Comparison of ENCODE assay signal across 25 cellular contexts in genomic region chr6:169854813-169855212, GRCh38.
"Had no signal": no experiment of that assay in that cellular context is flagged by ENCODE, and none has a peak within 500 bp of the region (broad histone marks: within the 10 kb centered on the region; RNA-seq: fewer than 3 reads in every experiment).

No MANE protein-coding gene starts in this region.

- H3K9me3 ChIP-seq: colonic mucosa, ovary, right lobe of liver, transverse colon, upper lobe of right lung, uterus had no signal

- DNase-seq: dermis blood vessel endothelial cell; effector memory CD4-positive, alpha-beta T cell; foreskin keratinocyte; kidney; mesenchymal stem cell; mucosa of descending colon; naive B cell; ovary; psoas muscle; right lobe of liver; small intestine; stimulated activated CD4-positive, alpha-beta T cell treated with anti-CD3 and anti-CD28 coated beads, Interleukin-15, amount 100 ng/mL, for 24 hours; stimulated activated CD4-positive, alpha-beta T cell treated with anti-CD3 and anti-CD28 coated beads, Interleukin-2, amount 100 ng/mL, for 48 hours; stimulated activated naive CD4-positive, alpha-beta T cell treated with Interleukin-2 at 50 U/mL for 16 hours; transverse colon; uterus had no signal

- ATAC-seq: foreskin keratinocyte; gastroesophageal sphincter; heart left ventricle; left lobe of liver; mucosa of descending colon; natural killer cell treated with Interleukin-12 subunit alpha and Interleukin-12 subunit beta and Interleukin-15 and Interleukin-18, amount 100 ng/mL, for 72 hours; psoas muscle; right lobe of liver; upper lobe of right lung had no signal

- H3K4me1 ChIP-seq: colonic mucosa, gastroesophageal sphincter, psoas muscle, right lobe of liver, transverse colon, uterus had no signal

- H3K36me3 ChIP-seq: colonic mucosa, esophagus muscularis mucosa, gastroesophageal sphincter, heart left ventricle, neutrophil, ovary, right lobe of liver, transverse colon, upper lobe of right lung, uterus had no signal

- H3K27ac ChIP-seq: colonic mucosa, esophagus muscularis mucosa, foreskin keratinocyte, gastroesophageal sphincter, heart left ventricle, hepatocyte, neutrophil, ovary, psoas muscle, right lobe of liver, transverse colon, upper lobe of right lung, uterus had no signal

- H3K4me3 ChIP-seq: colonic mucosa, esophagus muscularis mucosa, gastroesophageal sphincter, heart left ventricle, hepatocyte, mucosa of descending colon, ovary, psoas muscle, right lobe of liver, transverse colon, upper lobe of right lung, uterus had no signal
